ENCODE assay signal across 14 cellular contexts in the genomic region with DNA sequence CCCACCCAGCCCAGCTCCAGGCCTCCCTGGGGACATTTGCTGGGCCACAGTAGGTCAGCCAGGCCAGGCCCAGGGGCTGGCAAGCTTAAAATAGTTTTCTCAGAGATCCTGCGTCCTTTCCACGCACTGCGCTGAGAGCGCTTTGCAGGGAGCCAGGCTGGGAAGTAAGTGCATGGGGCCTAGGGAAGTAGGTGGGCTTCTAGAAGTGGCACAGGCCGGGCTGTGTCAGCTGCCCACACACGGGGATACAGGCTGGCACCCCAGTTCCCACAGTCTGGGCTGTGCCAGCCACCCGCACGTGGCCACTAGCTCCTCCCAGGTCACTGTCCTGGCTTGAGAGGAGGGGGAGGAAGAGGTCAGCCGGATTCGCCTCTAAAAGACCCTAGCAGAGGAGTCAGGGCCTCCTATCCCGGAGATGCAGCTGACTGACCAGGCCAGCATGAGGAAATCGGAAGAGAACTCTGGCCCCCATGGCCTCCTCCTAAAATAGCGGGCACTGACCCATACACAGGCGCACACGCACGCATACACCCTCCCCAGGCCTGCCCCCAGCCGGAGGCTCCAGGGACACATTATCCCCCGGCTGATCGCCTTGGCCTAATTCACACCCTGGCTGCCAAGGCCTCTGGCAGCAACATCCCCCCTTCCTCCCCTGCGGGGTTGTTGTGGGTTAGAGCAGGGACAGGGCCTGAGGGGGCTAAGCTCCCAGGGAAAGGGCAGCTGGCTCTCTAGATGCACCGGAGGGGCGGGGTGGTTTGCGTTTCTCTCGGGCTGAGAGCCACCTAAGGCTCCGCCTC. TPM values are rescaled to one million over a fixed set of nuclear protein-coding genes. Genes with fewer than 3 reads are reported as not detected.
A peak's percentile ranks its signal among the peaks of the same experiment; 100 is the strongest.
DNase-seq lines count a peak whose midpoint lies in the region; ATAC-seq and TF ChIP-seq lines count a peak whose summit lies in the region.
"Had no signal": no experiment of that assay in that cellular context is flagged by ENCODE, and none has a peak within 500 bp of the region (broad histone marks: within the 10 kb centered on the region; RNA-seq: fewer than 3 reads in every experiment).

No MANE protein-coding gene starts in this region.

- H3K4me3 ChIP-seq in WERI-Rb-1 (ENCODE audit: low read depth, low read length) (no peak overlapping the region), body of pancreas (no peak overlapping the region)
- H3K4me3 ChIP-seq: GM12878, spleen had no signal

- TF ChIP-seq POLR2A in body of pancreas (IDR thresholded peaks at IDR 0.05), result no peak

- 0 out of 2 replicates have a peak, but pooled peaks have one; percentile 11 for TF ChIP-seq CTCF in WERI-Rb-1 (IDR thresholded peaks at IDR 0.05; ENCODE audit: low read depth, low read length)
- no peak for TF ChIP-seq CTCF in type B pancreatic cell (conservative IDR thresholded peaks at IDR 0.05)
- no peak for TF ChIP-seq CTCF in body of pancreas (IDR thresholded peaks at IDR 0.05)

- peaks cover 47% of the 10 kb centered on the region for H3K4me1 ChIP-seq in body of pancreas

- H3K4me3 Mint-ChIP-seq in activated CD8-positive, alpha-beta memory T cell treated with anti-CD3 and anti-CD28 coated beads, Interleukin-2, amount 10 ng/mL, durations not matched to agents 7 days and 5 days, result no peak overlapping the region
- H3K4me3 Mint-ChIP-seq in type B pancreatic cell, result no peak overlapping the region
- H3K4me3 Mint-ChIP-seq: activated naive CD4-positive, alpha-beta T cell treated with anti-CD3 and anti-CD28 coated beads for 36 hours had no signal

- CTCF ChIA-PET in activated CD8-positive, alpha-beta memory T cell treated with anti-CD3 and anti-CD28 coated beads, Interleukin-2, amount 10 ng/mL, durations not matched to agents 7 days and 5 days (lab: Charles Lee), result interaction anchor here (0.9 to 1.3 kb wide), 3 partner anchors 29 to 144 kb away, joined by 3 to 5 read pairs (median 3); no protein-coding TSS in a partner anchor

- H3K9me3 ChIP-seq in WERI-Rb-1 (ENCODE audit: severe bottlenecking) (no peaks in the 10 kb centered on the region), body of pancreas (no peaks in the 10 kb centered on the region)
- H3K9me3 ChIP-seq: spleen had no signal

- H3K36me3 Mint-ChIP-seq in activated CD8-positive, alpha-beta memory T cell treated with anti-CD3 and anti-CD28 coated beads, Interleukin-2, amount 10 ng/mL, durations not matched to agents 7 days and 5 days, result peaks cover 36% of the 10 kb centered on the region
- H3K36me3 Mint-ChIP-seq in type B pancreatic cell, result no peaks in the 10 kb centered on the region

- no peaks in the 10 kb centered on the region for H3K27me3 Mint-ChIP-seq in activated CD8-positive, alpha-beta memory T cell treated with anti-CD3 and anti-CD28 coated beads, Interleukin-2, amount 10 ng/mL, durations not matched to agents 7 days and 5 days
- peaks cover 22% of the 10 kb centered on the region for H3K27me3 Mint-ChIP-seq in type B pancreatic cell
- H3K27me3 Mint-ChIP-seq: naive thymus-derived CD4-positive, alpha-beta T cell had no signal

- H3K27ac Mint-ChIP-seq in activated CD8-positive, alpha-beta memory T cell treated with anti-CD3 and anti-CD28 coated beads, Interleukin-2, amount 10 ng/mL, durations not matched to agents 7 days and 5 days, result peak overlapping the region; percentile 96
- H3K27ac Mint-ChIP-seq in type B pancreatic cell, result peak overlapping the region; percentile 16
- H3K27ac Mint-ChIP-seq: activated naive CD4-positive, alpha-beta T cell treated with anti-CD3 and anti-CD28 coated beads for 36 hours had no signal

- H3K36me3 ChIP-seq in WERI-Rb-1 (peaks cover 54% of the 10 kb centered on the region), body of pancreas (replicated peaks in 1 of 2; ENCODE audit: insufficient read depth in 1 of 2, low read depth in 2 of 2) (no peaks in the 10 kb centered on the region)

- H3K27ac ChIP-seq in WERI-Rb-1 (peak overlapping the region; percentile 60), body of pancreas (peak overlapping the region in 1 of 4 donors; percentile 56)

- H3K9me3 Mint-ChIP-seq in activated CD8-positive, alpha-beta memory T cell treated with anti-CD3 and anti-CD28 coated beads, Interleukin-2, amount 10 ng/mL, durations not matched to agents 7 days and 5 days (ENCODE audit: low read depth), result no peaks in the 10 kb centered on the region
- H3K9me3 Mint-ChIP-seq in type B pancreatic cell, result no peaks in the 10 kb centered on the region
- H3K9me3 Mint-ChIP-seq: activated naive CD4-positive, alpha-beta T cell treated with anti-CD3 and anti-CD28 coated beads for 36 hours; naive thymus-derived CD4-positive, alpha-beta T cell had no signal

- H3K4me1 Mint-ChIP-seq in activated CD8-positive, alpha-beta memory T cell treated with anti-CD3 and anti-CD28 coated beads, Interleukin-2, amount 10 ng/mL, durations not matched to agents 7 days and 5 days, result peaks cover 84% of the 10 kb centered on the region
- peaks cover 25% of the 10 kb centered on the region for H3K4me1 Mint-ChIP-seq in type B pancreatic cell (ENCODE audit: unreplicated experiment)

- no peak for ATAC-seq in activated CD8-positive, alpha-beta memory T cell treated with anti-CD3 and anti-CD28 coated beads, Interleukin-2, amount 10 ng/mL, durations not matched to agents 7 days and 5 days
- ATAC-seq in body of pancreas, result no peak
- no peak for ATAC-seq in GM21723 (IDR thresholded peaks at IDR 0.05; ENCODE audit: unreplicated experiment)
- ATAC-seq: GM12878; naive thymus-derived CD4-positive, alpha-beta T cell had no signal

- DNase-seq in activated CD8-positive, alpha-beta memory T cell treated with anti-CD3 and anti-CD28 coated beads, Interleukin-2, amount 10 ng/mL, durations not matched to agents 7 days and 5 days, result no peak
- no peak for DNase-seq in activated CD8-positive, alpha-beta memory T cell treated with anti-CD3 and anti-CD28 coated beads, Interleukin-2, amount 50 U/mL, for 4 hours
- DNase-seq in WERI-Rb-1, result peak; percentile 87
- DNase-seq in medulla oblongata (ENCODE audit: extremely low spot score), result peak; percentile 37
- no peak for DNase-seq in type B pancreatic cell (ENCODE audit: extremely low spot score, unreplicated experiment)
- DNase-seq in NCI-H146 treated with DMSO at 0.1 percent for 48 hours (lab: John Stamatoyannopoulos, UW; ENCODE audit: unreplicated experiment), result no peak
- no peak for DNase-seq in body of pancreas
- DNase-seq: activated naive CD4-positive, alpha-beta T cell treated with anti-CD3 and anti-CD28 coated beads for 36 hours; GOT3; MV-4-11; naive thymus-derived CD4-positive, alpha-beta T cell; spleen had no signal

- H3K27me3 ChIP-seq in WERI-Rb-1 (ENCODE audit: insufficient read depth, low read depth, severe bottlenecking) (no peaks in the 10 kb centered on the region), body of pancreas (no peaks in the 10 kb centered on the region)

- 77 to 87% methylated on average over 15 to 24 of the region's 25 CpGs for WGBS in body of pancreas, 2 donors

- intact Hi-C loops in body of pancreas (cut with DNase I), result no loop called here

RNA-seq across cellular contexts. Expression of gene SLCO4A1, which starts 5.4 kb away (rescaled TPM):
- 10 to 100 TPM; 74.7 to 79.2 TPM for total RNA-seq in activated CD8-positive, alpha-beta memory T cell treated with anti-CD3 and anti-CD28 coated beads, Interleukin-2, amount 10 ng/mL, durations not matched to agents 7 days and 5 days
- total RNA-seq in type B pancreatic cell (ENCODE audit: low replicate concordance) (2.6 and 5.3 TPM in 2 replicates), body of pancreas (1 to 10 TPM; 2.6 to 6.2 TPM)

Comparison
In these comparisons a context has a peak if more than half of its experiments do, and no peak if none do; other contexts are left out.
1. DNase-seq: peak in WERI-Rb-1 (single experiment) and medulla oblongata (single experiment); none in activated CD8-positive, alpha-beta memory T cell treated with anti-CD3 and anti-CD28 coated beads, Interleukin-2, amount 10 ng/mL, durations not matched to agents 7 days and 5 days (single experiment), activated CD8-positive, alpha-beta memory T cell treated with anti-CD3 and anti-CD28 coated beads, Interleukin-2, amount 50 U/mL, for 4 hours (single experiment), type B pancreatic cell (single experiment), NCI-H146 treated with DMSO at 0.1 percent for 48 hours (single experiment) and body of pancreas (0 of 4).
2. RNA of gene SLCO4A1, which starts 5.4 kb away (total RNA-seq): 74.7 to 79.2 TPM in activated CD8-positive, alpha-beta memory T cell treated with anti-CD3 and anti-CD28 coated beads, Interleukin-2, amount 10 ng/mL, durations not matched to agents 7 days and 5 days; 2.6 to 6.2 TPM in body of pancreas and 2.6 to 5.3 TPM in type B pancreatic cell; every median in the first group is over 10 times any median in the second.